ENCODE assay signal across 9 cellular contexts in genomic region chr17:62062936-62063335, GRCh38. TPM values are rescaled to one million over a fixed set of nuclear protein-coding genes. Genes with fewer than 3 reads are reported as not detected.
DNase-seq lines count a peak whose midpoint lies in the region; ATAC-seq and TF ChIP-seq lines count a peak whose summit lies in the region.
"Had no signal": no experiment of that assay in that cellular context is flagged by ENCODE, and none has a peak within 500 bp of the region (broad histone marks: within the 10 kb centered on the region; RNA-seq: fewer than 3 reads in every experiment).

No MANE protein-coding gene starts in this region.

- H3K9ac ChIP-seq in HUES48 (ENCODE audit: low read depth, low read length): no peak overlapping the region
- peak overlapping the region; percentile 53 for H3K9ac ChIP-seq in mammary epithelial cell (ENCODE audit: insufficient read depth, low read length)
- H3K9ac ChIP-seq in mucosa of rectum (ENCODE audit: low read depth in 1 of 2, low read length in 2 of 2): no peak overlapping the region

- ATAC-seq in HG02610 (IDR thresholded peaks at IDR 0.05; ENCODE audit: unreplicated experiment) (no peak), HG02938 (IDR thresholded peaks at IDR 0.05; ENCODE audit: unreplicated experiment) (no peak)

- DNase-seq in AG04449 (ENCODE audit: low read depth, low spot score): no peak
- DNase-seq in mammary epithelial cell: no peak
- DNase-seq in kidney glomerular epithelial cell (lab: John Stamatoyannopoulos, UW): no peak
- DNase-seq in DMS53 (lab: John Stamatoyannopoulos, UW): no peak
- DNase-seq: NCI-H774 had no signal

- BruUV-seq in mammary epithelial cell (replicated peaks; lab: Mats Ljungman, UMichigan): no TSS peak

- TF ChIP-seq CTCF in AG04449 (IDR thresholded peaks at IDR 0.05; ENCODE audit: insufficient read depth, low read length, missing control alignments) (no peak), mammary epithelial cell (conservative IDR thresholded peaks at IDR 0.05 in 1 of 2, IDR thresholded peaks at IDR 0.05 in 1 of 2; ENCODE audit: extremely low read depth in 1 of 2, insufficient read depth in 1 of 2, low read depth in 1 of 2, low read length in 2 of 2) (no peak)

- intact Hi-C loops in mammary epithelial cell (cut with micrococcal nuclease): loop anchor here (10.0 kb wide), 2 partner anchors 198 to 228 kb away; partner anchors contain the start of gene BRIP1

- H3K36me3 ChIP-seq in HUES48 (ENCODE audit: control insufficient read depth, insufficient read depth, low read length): peaks cover 41% of the 10 kb centered on the region
- H3K36me3 ChIP-seq in mammary epithelial cell (ENCODE audit: insufficient read depth, low read length): peaks cover 7% of the 10 kb centered on the region
- H3K36me3 ChIP-seq in mucosa of rectum (ENCODE audit: control insufficient read depth in 2 of 2, insufficient read depth in 2 of 2, low read length in 2 of 2): peaks cover 14 to 17% of the 10 kb centered on the region in 2 donors

- no peaks in the 10 kb centered on the region for H3K9me3 ChIP-seq in HUES48 (ENCODE audit: control insufficient read depth, insufficient read depth, low read length)
- no peaks in the 10 kb centered on the region for H3K9me3 ChIP-seq in mammary epithelial cell (replicated peaks; ENCODE audit: insufficient read depth, low read length)
- H3K9me3 ChIP-seq in mucosa of rectum (ENCODE audit: control insufficient read depth in 2 of 2, low read length in 2 of 2): no peaks in the 10 kb centered on the region

- no peaks in the 10 kb centered on the region for H3K27me3 ChIP-seq in HUES48 (ENCODE audit: control insufficient read depth, insufficient read depth, low read length)
- no peaks in the 10 kb centered on the region for H3K27me3 ChIP-seq in mammary epithelial cell (ENCODE audit: insufficient read depth, low read length)
- H3K27me3 ChIP-seq in mucosa of rectum (ENCODE audit: control insufficient read depth in 2 of 2, insufficient read depth in 2 of 2, low read length in 2 of 2): no peaks in the 10 kb centered on the region

- peaks cover 2% of the 10 kb centered on the region for H4K20me1 ChIP-seq in mammary epithelial cell (ENCODE audit: insufficient read depth, low read length)

- peak overlapping the region; percentile 90 for H3K4me2 ChIP-seq in mammary epithelial cell (ENCODE audit: insufficient read depth, low read depth, low read length)

- peaks cover 77% of the 10 kb centered on the region for H3K79me2 ChIP-seq in mammary epithelial cell (ENCODE audit: insufficient read depth, low read length)

- CTCF ChIA-PET in AG04449 (lab: Yijun Ruan, JAX) (no interaction called here), mammary epithelial cell (lab: Charles Lee; ENCODE audit: low non-redundant PET) (no interaction called here)

- POLR2A ChIA-PET in AG04449 (lab: Yijun Ruan, JAX): no interaction called here

- in situ Hi-C loops in mammary epithelial cell (cut with MboI; ENCODE audit: low sequenced_read_pairs in 2 of 2): no loop called here

- dilution Hi-C loops in mammary epithelial cell (cut with HindIII; ENCODE audit: low sequenced_read_pairs): no loop called here

- 35% methylated on average over 3 of the region's 3 CpGs for WGBS in mammary epithelial cell (ENCODE audit: low coverage, missing lambda C conversion rate)

- H2AFZ ChIP-seq in mammary epithelial cell (ENCODE audit: low read depth, low read length): no peak overlapping the region

- H3K4me3 ChIP-seq in AG04449 (ENCODE audit: low read depth, low read length): peak overlapping the region; percentile 38
- H3K4me3 ChIP-seq in HUES48 (ENCODE audit: low read depth, low read length): peak overlapping the region; percentile 91
- peak overlapping the region; percentile 92 to 99 (median 96) for H3K4me3 ChIP-seq in mammary epithelial cell (replicated peaks in 1 of 3; ENCODE audit: insufficient read depth in 1 of 3, low read depth in 2 of 3, low read length in 3 of 3)
- peak overlapping the region; percentile 49 to 99 for H3K4me3 ChIP-seq in mucosa of rectum (ENCODE audit: low read length in 2 of 2)

- H3K4me1 ChIP-seq in HUES48 (ENCODE audit: control insufficient read depth, insufficient read depth, low read length) (peaks cover 29% of the 10 kb centered on the region), mammary epithelial cell (ENCODE audit: insufficient read depth, low read length) (peaks cover 12% of the 10 kb centered on the region), mucosa of rectum (ENCODE audit: control insufficient read depth in 2 of 2, insufficient read depth in 2 of 2, low read length in 2 of 2) (peaks cover 10 to 24% of the 10 kb centered on the region in 2 donors)

- no peak overlapping the region for H3K27ac ChIP-seq in HUES48 (ENCODE audit: low read depth, low read length)
- H3K27ac ChIP-seq in mammary epithelial cell (ENCODE audit: insufficient read depth, low read depth, low read length): peak overlapping the region; percentile 8
- H3K27ac ChIP-seq in mucosa of rectum (ENCODE audit: low read depth in 2 of 2, low read length in 2 of 2): no peak overlapping the region

RNA-seq across cellular contexts. Expression of gene MED13, which starts 2.1 kb away (rescaled TPM):
- total RNA-seq in mammary epithelial cell: 10 to 100 TPM; 50.1 to 79.9 TPM
- polyA plus RNA-seq in mammary epithelial cell: 20.5 TPM
- polyA minus RNA-seq in mammary epithelial cell: 146 TPM

Comparison
In these comparisons a context has a peak if more than half of its experiments do, and no peak if none do; other contexts are left out.
1. H3K4me3 ChIP-seq: peak in every context shown above with its lines; median percentile 96 in mammary epithelial cell; 91 in HUES48; 74 in mucosa of rectum; 38 in AG04449.